In the genomic region with DNA sequence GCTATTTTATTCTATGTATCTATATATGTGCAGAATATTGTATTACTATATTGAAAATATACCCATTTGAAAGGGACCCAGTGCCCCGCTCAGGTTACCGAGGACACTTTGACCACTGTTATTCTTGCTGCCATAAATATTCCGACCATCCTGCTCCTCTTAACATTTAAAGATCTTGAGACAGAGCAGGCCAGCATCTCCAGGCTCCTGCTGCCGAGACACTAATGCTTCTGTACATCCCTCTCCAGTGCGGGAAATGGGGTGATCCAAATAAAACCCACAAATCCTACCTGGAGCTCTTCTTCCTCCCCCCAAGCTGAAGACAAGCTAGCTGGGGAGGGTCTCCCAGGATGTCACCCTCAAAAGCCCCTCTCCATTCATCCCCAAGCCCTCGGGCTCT, we compare ENCODE assay signal across 21 cellular contexts. TPM values are rescaled to one million over a fixed set of nuclear protein-coding genes. Genes with fewer than 3 reads are reported as not detected.
DNase-seq lines count a peak whose midpoint lies in the region; ATAC-seq and TF ChIP-seq lines count a peak whose summit lies in the region.
"Had no signal": no experiment of that assay in that cellular context is flagged by ENCODE, and none has a peak within 500 bp of the region (broad histone marks: within the 10 kb centered on the region; RNA-seq: fewer than 3 reads in every experiment).

No MANE protein-coding gene starts in this region.

- H3K4me3 ChIP-seq in gastrocnemius medialis: peak overlapping the region in 1 of 4 donors; percentile 74
- peak overlapping the region; percentile 88 to 95 for H3K4me3 ChIP-seq in vagina
- H3K4me3 ChIP-seq in H7 (ENCODE audit: insufficient read depth, low read depth, low read length): no peak overlapping the region
- no peak overlapping the region for H3K4me3 ChIP-seq in neural progenitor cell
- H3K4me3 ChIP-seq: BLaER1 treated with 17β-estradiol and CSF1 and Interleukin-3, amounts not matched to agents 10 nM and 100 nM; heart left ventricle; thoracic aorta had no signal

- peaks cover 47% of the 10 kb centered on the region for H3K4me1 Mint-ChIP-seq in dendritic cell treated with granulocyte-macrophage colony-stimulating factor and Interleukin-4, amounts not matched to agents 40 ng/mL and 50 ng/mL, for 4 days (ENCODE audit: low read depth)
- H3K4me1 Mint-ChIP-seq in neural progenitor cell: peaks cover 48% of the 10 kb centered on the region

- H3K36me3 ChIP-seq in gastrocnemius medialis (no peaks in the 10 kb centered on the region), vagina (no peaks in the 10 kb centered on the region), H7 (replicated peaks; ENCODE audit: control insufficient read depth, insufficient read depth, low read length) (peaks cover 2% of the 10 kb centered on the region), neural progenitor cell (no peaks in the 10 kb centered on the region)
- H3K36me3 ChIP-seq: heart left ventricle, thoracic aorta, WERI-Rb-1 had no signal

- no peak overlapping the region for H3K4me2 ChIP-seq in neural progenitor cell

- DNase-seq in gastrocnemius medialis (no peak), vagina (ENCODE audit: extremely low spot score in 2 of 2) (no peak), H7 (no peak), neural progenitor cell (ENCODE audit: low spot score) (no peak)
- DNase-seq: effector CD8-positive, alpha-beta T cell; heart left ventricle; kidney; NCI-H2081 treated with DMSO at 0.1 percent for 48 hours; NCI-H526 treated with DMSO at 0.1 percent for 48 hours; occipital lobe; SHP77 treated with DMSO at 0.1 percent for 48 hours; stimulated activated naive B cell treated with anti-CD40 and anti-IgM and Interleukin-4, amounts not matched to agents 10 μg/mL and 1 μg/mL and 100 μg/mL, for 72 hours had no signal

- intact Hi-C loops in dendritic cell treated with granulocyte-macrophage colony-stimulating factor and Interleukin-4, amounts not matched to agents 40 ng/mL and 50 ng/mL, for 4 days (cut with micrococcal nuclease): loop anchor here (5.0 to 10.0 kb wide), 2 partner anchors 38 to 494 kb away; no protein-coding TSS in a partner anchor
- intact Hi-C loops in gastrocnemius medialis (cut with DNase I; ENCODE audit: low total_unique reads) (loop anchor here (5.0 to 10.0 kb wide), 2 partner anchors 48 to 136 kb away; no protein-coding TSS in a partner anchor), vagina (cut with DNase I) (no loop called here)

- H3K36me3 Mint-ChIP-seq in dendritic cell treated with granulocyte-macrophage colony-stimulating factor and Interleukin-4, amounts not matched to agents 40 ng/mL and 50 ng/mL, for 4 days (ENCODE audit: low read depth): peaks cover 7% of the 10 kb centered on the region
- H3K36me3 Mint-ChIP-seq in neural progenitor cell: no peaks in the 10 kb centered on the region
- H3K36me3 Mint-ChIP-seq: naive thymus-derived CD4-positive, alpha-beta T cell; stimulated activated naive B cell treated with anti-CD40 and anti-IgM and Interleukin-4, amounts not matched to agents 10 μg/mL and 1 μg/mL and 100 μg/mL, for 72 hours had no signal

- peak overlapping the region; percentile 17 for H3K27ac Mint-ChIP-seq in dendritic cell treated with granulocyte-macrophage colony-stimulating factor and Interleukin-4, amounts not matched to agents 40 ng/mL and 50 ng/mL, for 4 days
- H3K27ac Mint-ChIP-seq in neural progenitor cell: no peak overlapping the region
- H3K27ac Mint-ChIP-seq: activated T-helper 2 cell treated with anti-CD3 and anti-CD28 coated beads, Interferon-gamma antibody, Interleukin-2, Interleukin-4, amounts not matched to agents 10 μg/mL and 5 μg/mL and 100 μg/mL, durations not matched to agents 14 hours and 24 hours and 36 hours; naive thymus-derived CD4-positive, alpha-beta T cell; stimulated activated naive B cell treated with anti-CD40 and anti-IgM and Interleukin-4, amounts not matched to agents 10 μg/mL and 1 μg/mL and 100 μg/mL, for 72 hours had no signal

- H3K9me3 ChIP-seq in gastrocnemius medialis (no peaks in the 10 kb centered on the region), vagina (no peaks in the 10 kb centered on the region), neural progenitor cell (ENCODE audit: low read depth) (no peaks in the 10 kb centered on the region)
- H3K9me3 ChIP-seq: BLaER1 treated with 17β-estradiol and CSF1 and Interleukin-3, amounts not matched to agents 10 nM and 100 nM; heart left ventricle; thoracic aorta had no signal

- H3K27me3 ChIP-seq in layer of hippocampus (ENCODE audit: control insufficient read depth, insufficient read depth, low read length) (no peaks in the 10 kb centered on the region), gastrocnemius medialis (no peaks in the 10 kb centered on the region), vagina (no peaks in the 10 kb centered on the region), H7 (ENCODE audit: control insufficient read depth, insufficient read depth, low read length) (no peaks in the 10 kb centered on the region), neural progenitor cell (no peaks in the 10 kb centered on the region)
- H3K27me3 ChIP-seq: BLaER1 treated with 17β-estradiol and CSF1 and Interleukin-3, amounts not matched to agents 10 nM and 100 nM; heart left ventricle had no signal

- no peak overlapping the region for H3K9ac ChIP-seq in neural progenitor cell

- peaks cover 14% of the 10 kb centered on the region in 2 donors for H3K4me1 ChIP-seq in gastrocnemius medialis
- H3K4me1 ChIP-seq in vagina: peaks cover 83% of the 10 kb centered on the region
- H3K4me1 ChIP-seq in neural progenitor cell: peaks cover 16% of the 10 kb centered on the region

- H4K20me1 ChIP-seq in neural progenitor cell (ENCODE audit: low read depth): peaks cover 72% of the 10 kb centered on the region

- ATAC-seq in gastrocnemius medialis: no peak
- ATAC-seq in GM21390 (IDR thresholded peaks at IDR 0.05; ENCODE audit: unreplicated experiment): no peak
- ATAC-seq: PC-3 had no signal

- no peak for TF ChIP-seq CTCF in gastrocnemius medialis (IDR thresholded peaks at IDR 0.05 in 4 of 5, conservative IDR thresholded peaks at IDR 0.05 in 1 of 5)
- TF ChIP-seq CTCF in vagina (IDR thresholded peaks at IDR 0.05): no peak
- no peak for TF ChIP-seq CTCF in neural progenitor cell (IDR thresholded peaks at IDR 0.05)

- TF ChIP-seq POLR2A in gastrocnemius medialis (IDR thresholded peaks at IDR 0.05) (no peak), vagina (IDR thresholded peaks at IDR 0.05) (no peak)

- peaks cover 33% of the 10 kb centered on the region for H3F3A ChIP-seq in neural progenitor cell (ENCODE audit: low read depth)

- peak overlapping the region; percentile 1 for H3K27ac ChIP-seq in layer of hippocampus (ENCODE audit: low read depth, low read length)
- H3K27ac ChIP-seq in gastrocnemius medialis: peak overlapping the region in 3 of 4 donors; percentile 29 to 68 (median 62)
- H3K27ac ChIP-seq in vagina: peak overlapping the region; percentile 97
- no peak overlapping the region for H3K27ac ChIP-seq in neural progenitor cell
- H3K27ac ChIP-seq: BLaER1 treated with 17β-estradiol and CSF1 and Interleukin-3, amounts not matched to agents 10 nM and 100 nM; thoracic aorta; WERI-Rb-1 had no signal

- H3K27me3 Mint-ChIP-seq in dendritic cell treated with granulocyte-macrophage colony-stimulating factor and Interleukin-4, amounts not matched to agents 40 ng/mL and 50 ng/mL, for 4 days: peaks cover 75% of the 10 kb centered on the region
- H3K27me3 Mint-ChIP-seq in neural progenitor cell (ENCODE audit: insufficient read depth, low read depth): peaks cover 6% of the 10 kb centered on the region

- H3K9me3 Mint-ChIP-seq in dendritic cell treated with granulocyte-macrophage colony-stimulating factor and Interleukin-4, amounts not matched to agents 40 ng/mL and 50 ng/mL, for 4 days: no peaks in the 10 kb centered on the region
- no peaks in the 10 kb centered on the region for H3K9me3 Mint-ChIP-seq in neural progenitor cell
- H3K9me3 Mint-ChIP-seq: activated T-helper 2 cell treated with anti-CD3 and anti-CD28 coated beads, Interferon-gamma antibody, Interleukin-2, Interleukin-4, amounts not matched to agents 10 μg/mL and 5 μg/mL and 100 μg/mL, durations not matched to agents 14 hours and 24 hours and 36 hours; naive thymus-derived CD4-positive, alpha-beta T cell; stimulated activated naive B cell treated with anti-CD40 and anti-IgM and Interleukin-4, amounts not matched to agents 10 μg/mL and 1 μg/mL and 100 μg/mL, for 72 hours had no signal

- H2AFZ ChIP-seq in neural progenitor cell (replicated peaks): no peak overlapping the region

- in situ Hi-C loops in gastrocnemius medialis (cut with MboI; ENCODE audit: low sequenced_read_pairs in 4 of 4): loop anchor here in 2 of 4 donors (25.0 kb wide), 1 partner anchor 487 kb away; no protein-coding TSS in a partner anchor

- H3K4me3 Mint-ChIP-seq in dendritic cell treated with granulocyte-macrophage colony-stimulating factor and Interleukin-4, amounts not matched to agents 40 ng/mL and 50 ng/mL, for 4 days: no peak overlapping the region
- H3K4me3 Mint-ChIP-seq in neural progenitor cell: no peak overlapping the region
- H3K4me3 Mint-ChIP-seq: stimulated activated naive B cell treated with anti-CD40 and anti-IgM and Interleukin-4, amounts not matched to agents 10 μg/mL and 1 μg/mL and 100 μg/mL, for 72 hours had no signal

- H3K79me2 ChIP-seq in neural progenitor cell (ENCODE audit: low read depth): peaks cover 83% of the 10 kb centered on the region

RNA-seq across cellular contexts. Expression of gene SH3PXD2B, which starts 3.9 kb away (rescaled TPM):
- 10 to 100 TPM in 1 of 4 donors, 1 to 10 TPM in 3; 2.7 to 10.2 (median 4.2) TPM for total RNA-seq in gastrocnemius medialis
- 30.9 TPM for total RNA-seq in vagina
- 36.7 and 47.7 TPM in 2 replicates for total RNA-seq in H7 (2014; rRNA removed; shearing (Covaris generic))
- 27.3 and 46.3 TPM in 2 replicates for total RNA-seq in neural progenitor cell (ENCODE audit: low replicate concordance)

Comparison
In these comparisons a context has a peak if more than half of its experiments do, and no peak if none do; other contexts are left out.
1. H3K4me3 ChIP-seq: peak in vagina (2 of 2); none in H7 (single experiment) and neural progenitor cell (single experiment).